Comparison of ENCODE assay signal across 7 cellular contexts in genomic region chr1:231127106-231127505, GRCh38. TPM values are rescaled to one million over a fixed set of nuclear protein-coding genes. Genes with fewer than 3 reads are reported as not detected.
"Had no signal": no experiment of that assay in that cellular context is flagged by ENCODE, and none has a peak within 500 bp of the region (broad histone marks: within the 10 kb centered on the region; RNA-seq: fewer than 3 reads in every experiment).

No MANE protein-coding gene starts in this region.

RNA-seq across cellular contexts. Expression of gene TRIM67, which starts 34.8 kb away (rescaled TPM):
- total RNA-seq: GM23248, H1, H4, H7, H9, HFFc6 had no signal
- polyA plus RNA-seq: GM23248, GM23338 had no signal
